1 cellular context compared by ENCODE assay signal in genomic region chr20:62412194-62413024, GRCh38.
TF ChIP-seq lines count a peak whose summit lies in the region.

No MANE protein-coding gene starts in this region.

TF ChIP-seq in HepG2, 621 proteins besides CTCF, POLR2A, EP300 and RAD21 (continued from another document and continues in another):
- TF ChIP-seq SNAPC4 (CRISPR knock-in tag; IDR thresholded peaks at IDR 0.05) (peak; percentile 25; the same call in 1 of the 2 replicates), ZNF101 (CRISPR knock-in tag; IDR thresholded peaks at IDR 0.05; ENCODE audit: borderline replicate concordance, low read depth) (no peak), IRX3 (CRISPR knock-in tag; IDR thresholded peaks at IDR 0.05; ENCODE audit: borderline replicate concordance, low read depth) (0 out of 2 replicates have a peak, but pooled peaks have one; percentile 11), PRMT3 (CRISPR knock-in tag; IDR thresholded peaks at IDR 0.05; ENCODE audit: borderline replicate concordance, low read depth) (no peak), THAP11 (CRISPR knock-in tag; IDR thresholded peaks at IDR 0.05) (0 out of 2 replicates have a peak, but pooled peaks have one; percentile 9), ZFX (CRISPR knock-in tag; IDR thresholded peaks at IDR 0.05; ENCODE audit: low read depth) (peak; percentile 86), PLRG1 (conservative IDR thresholded peaks at IDR 0.05) (no peak), TGIF2 (CRISPR knock-in tag; IDR thresholded peaks at IDR 0.05) (no peak), CCAR2 (optimal IDR thresholded peaks at IDR 0.05; ENCODE audit: low read depth, low read length) (no peak), ZNF331 (CRISPR knock-in tag; IDR thresholded peaks at IDR 0.05) (peak; percentile 22; the same call in 1 of the 2 replicates), ZNF644 (CRISPR knock-in tag; IDR thresholded peaks at IDR 0.05; ENCODE audit: low read depth) (no peak), SNAI1 (CRISPR knock-in tag; IDR thresholded peaks at IDR 0.05; ENCODE audit: borderline replicate concordance) (0 out of 2 replicates have a peak, but pooled peaks have one; percentile 24), HIVEP1 (CRISPR knock-in tag; IDR thresholded peaks at IDR 0.05) (peak; percentile 64; the same call in 1 of the 2 replicates), MNT (IDR thresholded peaks at IDR 0.05) (no peak), ARNT (IDR thresholded peaks at IDR 0.05) (no peak), FLYWCH1 (CRISPR knock-in tag; IDR thresholded peaks at IDR 0.05) (no peak), ZNF232 (CRISPR knock-in tag; IDR thresholded peaks at IDR 0.05; ENCODE audit: borderline replicate concordance) (no peak), KMT2B (CRISPR knock-in tag; IDR thresholded peaks at IDR 0.05) (no peak), SATB2 (CRISPR knock-in tag; IDR thresholded peaks at IDR 0.05) (no peak), HMGA1 (CRISPR knock-in tag; conservative IDR thresholded peaks at IDR 0.05) (no peak), HES4 (CRISPR knock-in tag; IDR thresholded peaks at IDR 0.05; ENCODE audit: borderline replicate concordance) (peak; percentile 79; the same call in 1 of the 2 replicates), TCF7L2 (IDR thresholded peaks at IDR 0.05; ENCODE audit: low read depth, low read length) (no peak), MYPOP (CRISPR knock-in tag; IDR thresholded peaks at IDR 0.05) (no peak; the same call in 1 of the 2 replicates), ZSCAN5A (CRISPR knock-in tag; IDR thresholded peaks at IDR 0.05; ENCODE audit: borderline replicate concordance) (no peak), ZNF496 (CRISPR knock-in tag; IDR thresholded peaks at IDR 0.05; ENCODE audit: insufficient replicate concordance) (no peak), ZNF775 (CRISPR knock-in tag; IDR thresholded peaks at IDR 0.05; ENCODE audit: borderline replicate concordance) (no peak), HDAC1 (CRISPR knock-in tag; IDR thresholded peaks at IDR 0.05) (peak; percentile 73), ISX (CRISPR knock-in tag; conservative IDR thresholded peaks at IDR 0.05) (no peak), SMC3 (IDR thresholded peaks at IDR 0.05; ENCODE audit: low read length) (no peak), RXRB (CRISPR knock-in tag; IDR thresholded peaks at IDR 0.05; ENCODE audit: borderline replicate concordance) (no peak), ZFP90 (CRISPR knock-in tag; IDR thresholded peaks at IDR 0.05; ENCODE audit: borderline replicate concordance) (no peak; the same call in 1 of the 2 replicates), RAD51 (IDR thresholded peaks at IDR 0.05; ENCODE audit: borderline replicate concordance) (no peak), FOXO1 (CRISPR knock-in tag; IDR thresholded peaks at IDR 0.05) (no peak), NR3C1 (CRISPR knock-in tag; IDR thresholded peaks at IDR 0.05) (no peak), ZNF720 (CRISPR knock-in tag; IDR thresholded peaks at IDR 0.05) (no peak)
- TF ChIP-seq, protein P1, sequence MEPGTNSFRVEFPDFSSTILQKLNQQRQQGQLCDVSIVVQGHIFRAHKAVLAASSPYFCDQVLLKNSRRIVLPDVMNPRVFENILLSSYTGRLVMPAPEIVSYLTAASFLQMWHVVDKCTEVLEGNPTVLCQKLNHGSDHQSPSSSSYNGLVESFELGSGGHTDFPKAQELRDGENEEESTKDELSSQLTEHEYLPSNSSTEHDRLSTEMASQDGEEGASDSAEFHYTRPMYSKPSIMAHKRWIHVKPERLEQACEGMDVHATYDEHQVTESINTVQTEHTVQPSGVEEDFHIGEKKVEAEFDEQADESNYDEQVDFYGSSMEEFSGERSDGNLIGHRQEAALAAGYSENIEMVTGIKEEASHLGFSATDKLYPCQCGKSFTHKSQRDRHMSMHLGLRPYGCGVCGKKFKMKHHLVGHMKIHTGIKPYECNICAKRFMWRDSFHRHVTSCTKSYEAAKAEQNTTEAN (CRISPR knock-in tag; conservative IDR thresholded peaks at IDR 0.05), result no peak
- TF ChIP-seq, protein P2, sequence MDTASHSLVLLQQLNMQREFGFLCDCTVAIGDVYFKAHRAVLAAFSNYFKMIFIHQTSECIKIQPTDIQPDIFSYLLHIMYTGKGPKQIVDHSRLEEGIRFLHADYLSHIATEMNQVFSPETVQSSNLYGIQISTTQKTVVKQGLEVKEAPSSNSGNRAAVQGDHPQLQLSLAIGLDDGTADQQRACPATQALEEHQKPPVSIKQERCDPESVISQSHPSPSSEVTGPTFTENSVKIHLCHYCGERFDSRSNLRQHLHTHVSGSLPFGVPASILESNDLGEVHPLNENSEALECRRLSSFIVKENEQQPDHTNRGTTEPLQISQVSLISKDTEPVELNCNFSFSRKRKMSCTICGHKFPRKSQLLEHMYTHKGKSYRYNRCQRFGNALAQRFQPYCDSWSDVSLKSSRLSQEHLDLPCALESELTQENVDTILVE (CRISPR knock-in tag; IDR thresholded peaks at IDR 0.05), result no peak
- TF ChIP-seq, protein P3, sequence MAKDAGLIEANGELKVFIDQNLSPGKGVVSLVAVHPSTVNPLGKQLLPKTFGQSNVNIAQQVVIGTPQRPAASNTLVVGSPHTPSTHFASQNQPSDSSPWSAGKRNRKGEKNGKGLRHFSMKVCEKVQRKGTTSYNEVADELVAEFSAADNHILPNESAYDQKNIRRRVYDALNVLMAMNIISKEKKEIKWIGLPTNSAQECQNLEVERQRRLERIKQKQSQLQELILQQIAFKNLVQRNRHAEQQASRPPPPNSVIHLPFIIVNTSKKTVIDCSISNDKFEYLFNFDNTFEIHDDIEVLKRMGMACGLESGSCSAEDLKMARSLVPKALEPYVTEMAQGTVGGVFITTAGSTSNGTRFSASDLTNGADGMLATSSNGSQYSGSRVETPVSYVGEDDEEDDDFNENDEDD (CRISPR knock-in tag; IDR thresholded peaks at IDR 0.05; ENCODE audit: borderline replicate concordance), result no peak
- TF ChIP-seq, protein P4, sequence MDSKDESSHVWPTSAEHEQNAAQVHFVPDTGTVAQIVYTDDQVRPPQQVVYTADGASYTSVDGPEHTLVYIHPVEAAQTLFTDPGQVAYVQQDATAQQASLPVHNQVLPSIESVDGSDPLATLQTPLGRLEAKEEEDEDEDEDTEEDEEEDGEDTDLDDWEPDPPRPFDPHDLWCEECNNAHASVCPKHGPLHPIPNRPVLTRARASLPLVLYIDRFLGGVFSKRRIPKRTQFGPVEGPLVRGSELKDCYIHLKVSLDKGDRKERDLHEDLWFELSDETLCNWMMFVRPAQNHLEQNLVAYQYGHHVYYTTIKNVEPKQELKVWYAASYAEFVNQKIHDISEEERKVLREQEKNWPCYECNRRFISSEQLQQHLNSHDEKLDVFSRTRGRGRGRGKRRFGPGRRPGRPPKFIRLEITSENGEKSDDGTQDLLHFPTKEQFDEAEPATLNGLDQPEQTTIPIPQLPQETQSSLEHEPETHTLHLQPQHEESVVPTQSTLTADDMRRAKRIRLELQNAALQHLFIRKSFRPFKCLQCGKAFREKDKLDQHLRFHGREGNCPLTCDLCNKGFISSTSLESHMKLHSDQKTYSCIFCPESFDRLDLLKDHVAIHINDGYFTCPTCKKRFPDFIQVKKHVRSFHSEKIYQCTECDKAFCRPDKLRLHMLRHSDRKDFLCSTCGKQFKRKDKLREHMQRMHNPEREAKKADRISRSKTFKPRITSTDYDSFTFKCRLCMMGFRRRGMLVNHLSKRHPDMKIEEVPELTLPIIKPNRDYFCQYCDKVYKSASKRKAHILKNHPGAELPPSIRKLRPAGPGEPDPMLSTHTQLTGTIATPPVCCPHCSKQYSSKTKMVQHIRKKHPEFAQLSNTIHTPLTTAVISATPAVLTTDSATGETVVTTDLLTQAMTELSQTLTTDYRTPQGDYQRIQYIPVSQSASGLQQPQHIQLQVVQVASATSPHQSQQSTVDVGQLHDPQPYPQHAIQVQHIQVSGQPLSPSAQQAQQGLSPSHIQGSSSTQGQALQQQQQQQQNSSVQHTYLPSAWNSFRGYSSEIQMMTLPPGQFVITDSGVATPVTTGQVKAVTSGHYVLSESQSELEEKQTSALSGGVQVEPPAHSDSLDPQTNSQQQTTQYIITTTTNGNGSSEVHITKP (CRISPR knock-in tag; IDR thresholded peaks at IDR 0.05; ENCODE audit: low read depth), result no peak
- TF ChIP-seq, protein P5, sequence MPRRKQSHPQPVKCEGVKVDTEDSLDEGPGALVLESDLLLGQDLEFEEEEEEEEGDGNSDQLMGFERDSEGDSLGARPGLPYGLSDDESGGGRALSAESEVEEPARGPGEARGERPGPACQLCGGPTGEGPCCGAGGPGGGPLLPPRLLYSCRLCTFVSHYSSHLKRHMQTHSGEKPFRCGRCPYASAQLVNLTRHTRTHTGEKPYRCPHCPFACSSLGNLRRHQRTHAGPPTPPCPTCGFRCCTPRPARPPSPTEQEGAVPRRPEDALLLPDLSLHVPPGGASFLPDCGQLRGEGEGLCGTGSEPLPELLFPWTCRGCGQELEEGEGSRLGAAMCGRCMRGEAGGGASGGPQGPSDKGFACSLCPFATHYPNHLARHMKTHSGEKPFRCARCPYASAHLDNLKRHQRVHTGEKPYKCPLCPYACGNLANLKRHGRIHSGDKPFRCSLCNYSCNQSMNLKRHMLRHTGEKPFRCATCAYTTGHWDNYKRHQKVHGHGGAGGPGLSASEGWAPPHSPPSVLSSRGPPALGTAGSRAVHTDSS (CRISPR knock-in tag; conservative IDR thresholded peaks at IDR 0.05), result no peak
- TF ChIP-seq, protein P6, sequence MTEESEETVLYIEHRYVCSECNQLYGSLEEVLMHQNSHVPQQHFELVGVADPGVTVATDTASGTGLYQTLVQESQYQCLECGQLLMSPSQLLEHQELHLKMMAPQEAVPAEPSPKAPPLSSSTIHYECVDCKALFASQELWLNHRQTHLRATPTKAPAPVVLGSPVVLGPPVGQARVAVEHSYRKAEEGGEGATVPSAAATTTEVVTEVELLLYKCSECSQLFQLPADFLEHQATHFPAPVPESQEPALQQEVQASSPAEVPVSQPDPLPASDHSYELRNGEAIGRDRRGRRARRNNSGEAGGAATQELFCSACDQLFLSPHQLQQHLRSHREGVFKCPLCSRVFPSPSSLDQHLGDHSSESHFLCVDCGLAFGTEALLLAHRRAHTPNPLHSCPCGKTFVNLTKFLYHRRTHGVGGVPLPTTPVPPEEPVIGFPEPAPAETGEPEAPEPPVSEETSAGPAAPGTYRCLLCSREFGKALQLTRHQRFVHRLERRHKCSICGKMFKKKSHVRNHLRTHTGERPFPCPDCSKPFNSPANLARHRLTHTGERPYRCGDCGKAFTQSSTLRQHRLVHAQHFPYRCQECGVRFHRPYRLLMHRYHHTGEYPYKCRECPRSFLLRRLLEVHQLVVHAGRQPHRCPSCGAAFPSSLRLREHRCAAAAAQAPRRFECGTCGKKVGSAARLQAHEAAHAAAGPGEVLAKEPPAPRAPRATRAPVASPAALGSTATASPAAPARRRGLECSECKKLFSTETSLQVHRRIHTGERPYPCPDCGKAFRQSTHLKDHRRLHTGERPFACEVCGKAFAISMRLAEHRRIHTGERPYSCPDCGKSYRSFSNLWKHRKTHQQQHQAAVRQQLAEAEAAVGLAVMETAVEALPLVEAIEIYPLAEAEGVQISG (CRISPR knock-in tag; IDR thresholded peaks at IDR 0.05), result peak; percentile 13
